In the genomic region with DNA sequence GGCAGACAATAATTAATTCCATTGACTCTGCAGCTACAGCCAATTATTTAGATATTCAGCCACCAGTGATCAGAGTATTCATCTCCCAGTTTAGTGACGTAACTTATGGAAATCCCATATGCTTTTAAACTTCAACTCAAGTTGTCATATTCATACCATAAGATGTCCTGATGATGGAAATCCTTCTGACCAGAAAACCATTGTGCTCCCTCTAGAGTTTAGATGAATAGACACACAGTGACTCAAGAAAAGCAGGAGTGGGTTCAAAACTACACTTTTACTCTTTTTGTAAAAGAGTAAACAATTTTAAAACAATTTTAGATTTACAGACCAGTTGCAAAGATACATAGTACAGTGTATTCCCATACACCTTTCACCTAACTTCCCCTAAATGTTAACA, we compare ENCODE assay signal across 17 cellular contexts.
DNase-seq lines count a peak whose midpoint lies in the region; ATAC-seq, FAIRE-seq and TF ChIP-seq lines count a peak whose summit lies in the region.
"Had no signal": no experiment of that assay in that cellular context is flagged by ENCODE, and none has a peak within 500 bp of the region (broad histone marks: within the 10 kb centered on the region; RNA-seq: fewer than 3 reads in every experiment).

No MANE protein-coding gene starts in this region.

- H3K9me3 ChIP-seq in SK-N-SH (no peaks in the 10 kb centered on the region), WERI-Rb-1 (ENCODE audit: severe bottlenecking) (no peaks in the 10 kb centered on the region)
- H3K9me3 ChIP-seq: MG63 had no signal

- CTCF ChIA-PET in SK-N-SH (lab: Yijun Ruan, JAX), result interaction anchor here (1.4 kb wide), 1 partner anchor 205 kb away, joined by 4 read pairs; no protein-coding TSS in a partner anchor

- H3K4ac ChIP-seq in mesendoderm (ENCODE audit: low read depth, low read length), result no peak overlapping the region

- no peak overlapping the region for H3K18ac ChIP-seq in mesendoderm (ENCODE audit: low read length)

- DNase-seq in SK-N-SH (no peak), NCI-H69 (lab: John Stamatoyannopoulos, UW) (peak; percentile 30), WERI-Rb-1 (no peak), mesendoderm (peak; percentile 4), GM12891 (ENCODE audit: insufficient read length, low spot score) (no peak), GM19238 (ENCODE audit: insufficient read length, low spot score) (no peak)
- DNase-seq: 8988T; CD4-positive, alpha-beta memory T cell; EL; MG63; NCI-H1092 treated with DMSO at 0.1 percent for 48 hours; NCI-H2081; NCI-H2171 treated with DMSO at 0.1 percent for 48 hours; NCI-H446 had no signal

- no peak for ATAC-seq in SK-N-SH treated with all-trans-retinoic acid at 6 μM for 48 hours
- no peak for ATAC-seq in GM18861 (IDR thresholded peaks at IDR 0.05; ENCODE audit: unreplicated experiment)

- no peak overlapping the region for H3K27ac ChIP-seq in SK-N-SH (ENCODE audit: low read depth in 2 of 2, low read length in 1 of 2)
- H3K27ac ChIP-seq in WERI-Rb-1, result no peak overlapping the region
- no peak overlapping the region for H3K27ac ChIP-seq in mesendoderm (ENCODE audit: low read depth, low read length)
- H3K27ac ChIP-seq: RWPE1 had no signal

- FAIRE-seq in GM12891 (lab: Jason Lieb, UNC), result no peak

- no peaks in the 10 kb centered on the region for H4K20me1 ChIP-seq in SK-N-SH (ENCODE audit: insufficient read depth)

- TF ChIP-seq EP300 in SK-N-SH (IDR thresholded peaks at IDR 0.05; ENCODE audit: borderline replicate concordance in 1 of 2, low read depth in 1 of 2, low read length in 1 of 2), result no peak

- 0 out of 2 replicates have a peak, but pooled peaks have one; percentile 3 for TF ChIP-seq RAD21 in SK-N-SH (IDR thresholded peaks at IDR 0.05; ENCODE audit: low read length)

- H3K36me3 ChIP-seq in SK-N-SH (replicated peaks in 1 of 2; ENCODE audit: control insufficient read depth in 1 of 2, insufficient read depth in 2 of 2, low read length in 1 of 2) (no peaks in the 10 kb centered on the region), WERI-Rb-1 (no peaks in the 10 kb centered on the region), mesendoderm (ENCODE audit: control insufficient read depth, insufficient read depth, low read length) (no peaks in the 10 kb centered on the region)
- H3K36me3 ChIP-seq: MG63 had no signal

- POLR2A ChIA-PET in SK-N-SH (lab: Yijun Ruan, JAX), result no interaction called here

- no peak overlapping the region for H4K8ac ChIP-seq in mesendoderm (ENCODE audit: low read depth, low read length)

- no peak overlapping the region for H4K5ac ChIP-seq in mesendoderm (ENCODE audit: low read length)

- H2BK120ac ChIP-seq in mesendoderm (ENCODE audit: low read depth, low read length), result no peak overlapping the region

- no peak overlapping the region for H3K23ac ChIP-seq in mesendoderm (ENCODE audit: low read length)

- H3K4me2 ChIP-seq in SK-N-SH (no peak overlapping the region), mesendoderm (ENCODE audit: low read length) (no peak overlapping the region)

- H3K9me2 ChIP-seq in SK-N-SH, result no peaks in the 10 kb centered on the region

- TF ChIP-seq CTCF in SK-N-SH (IDR thresholded peaks at IDR 0.05) (no peak), WERI-Rb-1 (IDR thresholded peaks at IDR 0.05; ENCODE audit: low read depth, low read length) (0 out of 2 replicates have a peak, but pooled peaks have one; percentile 3)

- no peak overlapping the region for H2BK15ac ChIP-seq in mesendoderm (replicated peaks; ENCODE audit: low read depth)

- no peaks in the 10 kb centered on the region for H3K79me1 ChIP-seq in mesendoderm (ENCODE audit: low read length)

- no peak overlapping the region for H2AFZ ChIP-seq in SK-N-SH (ENCODE audit: low read depth)

- no peak overlapping the region for H3K4me3 ChIP-seq in SK-N-SH (ENCODE audit: low read depth in 2 of 2, low read length in 1 of 2)
- H3K4me3 ChIP-seq in WERI-Rb-1 (ENCODE audit: low read depth, low read length), result no peak overlapping the region
- H3K4me3 ChIP-seq in mesendoderm (ENCODE audit: low read length), result no peak overlapping the region
- H3K4me3 ChIP-seq: MG63 had no signal

- no peak overlapping the region for H2BK5ac ChIP-seq in mesendoderm (ENCODE audit: low read length)

- H3K79me2 ChIP-seq in SK-N-SH (ENCODE audit: insufficient read depth) (no peaks in the 10 kb centered on the region), mesendoderm (ENCODE audit: control insufficient read depth, insufficient read depth, low read length) (no peaks in the 10 kb centered on the region)

- no peak for TF ChIP-seq POLR2A in GM12891 (IDR thresholded peaks at IDR 0.05; ENCODE audit: low read depth, low read length)

- no peak overlapping the region for H2AK5ac ChIP-seq in mesendoderm (ENCODE audit: low read length)

- H3K56ac ChIP-seq in mesendoderm (ENCODE audit: low read length), result no peak overlapping the region

- no peaks in the 10 kb centered on the region for H3F3A ChIP-seq in SK-N-SH (replicated peaks; ENCODE audit: insufficient read depth)

- H3K4me1 ChIP-seq in SK-N-SH (ENCODE audit: control insufficient read depth in 1 of 2, insufficient read depth in 2 of 2, low read depth in 1 of 2, low read length in 1 of 2), result no peaks in the 10 kb centered on the region; a peak in 2 of 4 replicates
- no peaks in the 10 kb centered on the region for H3K4me1 ChIP-seq in mesendoderm (ENCODE audit: control insufficient read depth, low read depth, low read length)

- H3K9ac ChIP-seq in SK-N-SH, result no peak overlapping the region
- no peak overlapping the region for H3K9ac ChIP-seq in mesendoderm (ENCODE audit: low read length)

- WGBS in SK-N-SH (ENCODE audit: low lambda C conversion rate), result 100% methylated on average over 1 of the region's 1 CpG
- no CpG with 5 or more reads among the region's 1 CpG for WGBS in mesendoderm (ENCODE audit: extremely low coverage, insufficient coverage, low lambda C conversion rate)

- H3K27me3 ChIP-seq in SK-N-SH (ENCODE audit: insufficient read depth) (no peaks in the 10 kb centered on the region), WERI-Rb-1 (ENCODE audit: insufficient read depth, low read depth, severe bottlenecking) (no peaks in the 10 kb centered on the region), mesendoderm (ENCODE audit: insufficient read depth, low read length, poor library complexity) (no peaks in the 10 kb centered on the region)
- H3K27me3 ChIP-seq: MG63 had no signal

TF ChIP-seq in SK-N-SH, 30 proteins besides CTCF, POLR2A, EP300 and RAD21 (continues in another document):
- TF ChIP-seq RCOR1 (IDR thresholded peaks at IDR 0.05; ENCODE audit: low read length), result no peak
- TF ChIP-seq, protein P1, sequence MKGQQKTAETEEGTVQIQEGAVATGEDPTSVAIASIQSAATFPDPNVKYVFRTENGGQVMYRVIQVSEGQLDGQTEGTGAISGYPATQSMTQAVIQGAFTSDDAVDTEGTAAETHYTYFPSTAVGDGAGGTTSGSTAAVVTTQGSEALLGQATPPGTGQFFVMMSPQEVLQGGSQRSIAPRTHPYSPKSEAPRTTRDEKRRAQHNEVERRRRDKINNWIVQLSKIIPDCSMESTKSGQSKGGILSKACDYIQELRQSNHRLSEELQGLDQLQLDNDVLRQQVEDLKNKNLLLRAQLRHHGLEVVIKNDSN (IDR thresholded peaks at IDR 0.05; ENCODE audit: borderline replicate concordance, low read depth), result no peak
- TF ChIP-seq MXI1 (IDR thresholded peaks at IDR 0.05; ENCODE audit: low read depth, low read length), result no peak
- TF ChIP-seq RFX5 (IDR thresholded peaks at IDR 0.05; ENCODE audit: low read length), result no peak
- no peak for TF ChIP-seq SIN3A (IDR thresholded peaks at IDR 0.05; ENCODE audit: borderline replicate concordance, low read depth, low read length)
- TF ChIP-seq, protein P2, sequence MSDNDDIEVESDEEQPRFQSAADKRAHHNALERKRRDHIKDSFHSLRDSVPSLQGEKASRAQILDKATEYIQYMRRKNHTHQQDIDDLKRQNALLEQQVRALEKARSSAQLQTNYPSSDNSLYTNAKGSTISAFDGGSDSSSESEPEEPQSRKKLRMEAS (IDR thresholded peaks at IDR 0.05; ENCODE audit: low read depth), result no peak
- TF ChIP-seq JUND (IDR thresholded peaks at IDR 0.05), result no peak

TF ChIP-seq in SK-N-SH treated with all-trans-retinoic acid at 6 μM for 48 hours, 23 proteins besides CTCF, POLR2A, EP300 and RAD21 (continues in another document):
- TF ChIP-seq ZNF8 (CRISPR knock-in tag; IDR thresholded peaks at IDR 0.05) (no peak), GLIS3 (CRISPR knock-in tag; IDR thresholded peaks at IDR 0.05) (no peak), ESRRG (CRISPR knock-in tag; IDR thresholded peaks at IDR 0.05) (no peak)
- TF ChIP-seq, protein P3, sequence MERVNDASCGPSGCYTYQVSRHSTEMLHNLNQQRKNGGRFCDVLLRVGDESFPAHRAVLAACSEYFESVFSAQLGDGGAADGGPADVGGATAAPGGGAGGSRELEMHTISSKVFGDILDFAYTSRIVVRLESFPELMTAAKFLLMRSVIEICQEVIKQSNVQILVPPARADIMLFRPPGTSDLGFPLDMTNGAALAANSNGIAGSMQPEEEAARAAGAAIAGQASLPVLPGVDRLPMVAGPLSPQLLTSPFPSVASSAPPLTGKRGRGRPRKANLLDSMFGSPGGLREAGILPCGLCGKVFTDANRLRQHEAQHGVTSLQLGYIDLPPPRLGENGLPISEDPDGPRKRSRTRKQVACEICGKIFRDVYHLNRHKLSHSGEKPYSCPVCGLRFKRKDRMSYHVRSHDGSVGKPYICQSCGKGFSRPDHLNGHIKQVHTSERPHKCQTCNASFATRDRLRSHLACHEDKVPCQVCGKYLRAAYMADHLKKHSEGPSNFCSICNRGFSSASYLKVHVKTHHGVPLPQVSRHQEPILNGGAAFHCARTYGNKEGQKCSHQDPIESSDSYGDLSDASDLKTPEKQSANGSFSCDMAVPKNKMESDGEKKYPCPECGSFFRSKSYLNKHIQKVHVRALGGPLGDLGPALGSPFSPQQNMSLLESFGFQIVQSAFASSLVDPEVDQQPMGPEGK (CRISPR knock-in tag; IDR thresholded peaks at IDR 0.05; ENCODE audit: borderline replicate concordance), result no peak

TF ChIP-seq in GM12891, 5 proteins besides CTCF, POLR2A, EP300 and RAD21:
- TF ChIP-seq PAX5 (IDR thresholded peaks at IDR 0.05; ENCODE audit: insufficient read depth, low read length, severe bottlenecking) (no peak), POU2F2 (IDR thresholded peaks at IDR 0.05; ENCODE audit: low read depth, low read length) (no peak), SPI1 (IDR thresholded peaks at IDR 0.05; ENCODE audit: low read depth, low read length) (no peak), TAF1 (IDR thresholded peaks at IDR 0.05; ENCODE audit: low read depth, low read length) (no peak), POLR2AphosphoS5 (IDR thresholded peaks at IDR 0.05; ENCODE audit: low read depth, low read length) (no peak)

Comparison
In these comparisons a context has a peak if more than half of its experiments do, and no peak if none do; other contexts are left out.
1. DNase-seq: peak in NCI-H69 (single experiment) and mesendoderm (single experiment); none in SK-N-SH (single experiment), WERI-Rb-1 (single experiment), GM12891 (single experiment) and GM19238 (single experiment).